1 cellular context compared by ENCODE assay signal in the genomic region with DNA sequence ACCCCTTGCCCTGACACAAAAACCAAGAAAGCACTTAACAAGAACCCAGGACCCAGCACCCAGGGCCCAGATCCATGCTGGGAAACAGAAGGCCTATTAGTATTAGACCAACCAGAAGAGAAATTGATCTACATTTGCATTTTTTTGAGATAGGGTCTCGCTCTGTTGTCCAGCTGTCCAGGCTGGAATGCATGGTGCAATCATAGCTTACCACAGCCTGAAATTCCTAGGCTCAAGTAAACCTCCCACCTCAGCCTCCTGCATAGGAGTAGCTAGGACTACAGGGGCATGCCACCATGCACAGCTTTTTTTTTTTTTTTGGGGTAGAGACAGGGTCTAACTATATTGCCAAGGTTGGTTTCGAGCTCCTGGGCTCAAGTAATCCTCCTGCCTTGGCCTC.
TF ChIP-seq lines count a peak whose summit lies in the region.

No MANE protein-coding gene starts in this region.

TF ChIP-seq in A549, 52 proteins besides CTCF, POLR2A, EP300 and RAD21 (continued from another document):
- TF ChIP-seq BCL3 (IDR thresholded peaks at IDR 0.05) (no peak), EHMT2 (IDR thresholded peaks at IDR 0.05; ENCODE audit: low read depth) (no peak), FOSL2 (IDR thresholded peaks at IDR 0.05) (no peak), FOSL2 (CRISPR knock-in tag; IDR thresholded peaks at IDR 0.05) (no peak), HOXB5 (CRISPR knock-in tag; IDR thresholded peaks at IDR 0.05) (no peak), NFE2L2 (conservative IDR thresholded peaks at IDR 0.05; ENCODE audit: low read length) (no peak), MAX (IDR thresholded peaks at IDR 0.05) (no peak), CBX8 (IDR thresholded peaks at IDR 0.05) (no peak), TFCP2L1 (CRISPR knock-in tag; IDR thresholded peaks at IDR 0.05) (no peak), BHLHE40 (IDR thresholded peaks at IDR 0.05; ENCODE audit: low read depth, low read length) (no peak), ZFP36 (IDR thresholded peaks at IDR 0.05; ENCODE audit: borderline replicate concordance, partially characterized antibody) (no peak), CBX2 (IDR thresholded peaks at IDR 0.05; ENCODE audit: borderline replicate concordance, low read depth) (no peak), RNF2 (IDR thresholded peaks at IDR 0.05; ENCODE audit: borderline replicate concordance, low read depth) (no peak), GATA3 (IDR thresholded peaks at IDR 0.05; ENCODE audit: borderline replicate concordance) (no peak), HOXB13 (CRISPR knock-in tag; IDR thresholded peaks at IDR 0.05; ENCODE audit: low read depth) (no peak)
